ENCODE assay signal across 28 cellular contexts in the genomic region with DNA sequence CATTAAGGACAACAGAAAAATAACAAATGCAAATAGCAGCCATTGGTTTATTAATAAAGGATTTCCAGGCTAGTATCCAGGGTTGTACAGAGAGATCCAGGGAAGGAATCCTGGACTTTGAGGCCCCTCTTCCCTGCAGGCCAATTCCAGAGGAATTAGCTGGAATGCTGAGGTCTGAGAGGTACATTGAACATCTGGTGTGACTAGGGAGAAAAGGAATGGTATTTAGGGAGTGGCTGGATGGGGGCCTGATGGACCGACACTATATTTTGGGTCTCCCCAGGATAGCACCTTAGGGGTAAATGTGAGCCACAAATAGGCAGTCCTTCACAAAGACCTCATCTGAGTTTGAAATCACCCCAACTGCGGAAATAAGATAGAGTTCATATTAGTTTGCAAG.
"Had no signal": no experiment of that assay in that cellular context is flagged by ENCODE, and none has a peak within 500 bp of the region (broad histone marks: within the 10 kb centered on the region; RNA-seq: fewer than 3 reads in every experiment).

No MANE protein-coding gene starts in this region.

- DNase-seq: activated CD4-positive, alpha-beta memory T cell treated with anti-CD3 and anti-CD28 coated beads, Interleukin-2, amount 10 ng/mL, durations not matched to agents 7 days and 5 days; activated CD4-positive, alpha-beta T cell treated with anti-CD3 and anti-CD28 coated beads for 4 hours; activated CD4-positive, alpha-beta T cell treated with anti-CD3 and anti-CD28 coated beads, Interleukin-2, amount 10 ng/mL, durations not matched to agents 7 days and 5 days; activated CD4-positive, alpha-beta T cell treated with anti-CD3 and anti-CD28 coated beads, Interleukin-2, amount 50 U/mL, for 4 hours; activated CD4-positive, CD25-positive, alpha-beta regulatory T cell; activated CD4-positive, CD25-positive, alpha-beta regulatory T cell treated with anti-CD3 and anti-CD28 coated beads, Interleukin-2, amount 50 U/mL, for 72 hours; activated CD8-positive, alpha-beta memory T cell treated with anti-CD3 and anti-CD28 coated beads, Interleukin-2, amount 50 U/mL, for 48 hours; activated gamma-delta T cell; activated naive CD4-positive, alpha-beta T cell; activated naive CD4-positive, alpha-beta T cell treated with anti-CD3 and anti-CD28 coated beads, Interleukin-2, amount 10 ng/mL, durations not matched to agents 7 days and 5 days; activated naive CD8-positive, alpha-beta T cell treated with anti-CD3 and anti-CD28 coated beads, Interleukin-2, amount 10 ng/mL, durations not matched to agents 7 days and 5 days; activated T-cell treated with anti-CD3 and anti-CD28 coated beads for 4 hours; activated T-cell treated with anti-CD3 and anti-CD28 coated beads, Interleukin-2, amount 50 U/mL, for 24 hours; activated T-cell treated with anti-CD3 and anti-CD28 coated beads, Interleukin-2, amount 50 U/mL, for 72 hours; dorsolateral prefrontal cortex; effector memory CD4-positive, alpha-beta T cell; endodermal cell; foreskin fibroblast; gastrocnemius medialis; head of caudate nucleus; T-helper 2 cell had no signal

- H3K4me3 Mint-ChIP-seq: activated CD4-positive, alpha-beta memory T cell treated with anti-CD3 and anti-CD28 coated beads, Interleukin-2, amount 10 ng/mL, durations not matched to agents 7 days and 5 days; activated CD4-positive, alpha-beta T cell treated with anti-CD3 and anti-CD28 coated beads, Interleukin-2, amount 10 ng/mL, durations not matched to agents 7 days and 5 days; activated naive CD4-positive, alpha-beta T cell treated with anti-CD3 and anti-CD28 coated beads, Interleukin-2, amount 10 ng/mL, durations not matched to agents 7 days and 5 days; activated naive CD8-positive, alpha-beta T cell treated with anti-CD3 and anti-CD28 coated beads, Interleukin-2, amount 10 ng/mL, durations not matched to agents 7 days and 5 days; activated T-cell treated with anti-CD3 and anti-CD28 coated beads, Interleukin-2, amount 50 U/mL, for 24 hours; activated T-cell treated with anti-CD3 and anti-CD28 coated beads, Interleukin-2, amount 50 U/mL, for 72 hours; brain; central memory CD8-positive, alpha-beta T cell; dendritic cell treated with granulocyte-macrophage colony-stimulating factor and Interleukin-4, amounts not matched to agents 40 ng/mL and 50 ng/mL, for 4 days; endodermal cell had no signal

- H3K4me1 Mint-ChIP-seq: activated CD4-positive, alpha-beta memory T cell treated with anti-CD3 and anti-CD28 coated beads, Interleukin-2, amount 10 ng/mL, durations not matched to agents 7 days and 5 days; activated CD4-positive, alpha-beta T cell treated with anti-CD3 and anti-CD28 coated beads, Interleukin-2, amount 10 ng/mL, durations not matched to agents 7 days and 5 days; activated naive CD4-positive, alpha-beta T cell treated with anti-CD3 and anti-CD28 coated beads, Interleukin-2, amount 10 ng/mL, durations not matched to agents 7 days and 5 days; activated naive CD8-positive, alpha-beta T cell treated with anti-CD3 and anti-CD28 coated beads, Interleukin-2, amount 10 ng/mL, durations not matched to agents 7 days and 5 days; central memory CD8-positive, alpha-beta T cell had no signal

- H3K4me1 ChIP-seq: ascending aorta, gastrocnemius medialis had no signal

- H3K27ac Mint-ChIP-seq: activated CD4-positive, alpha-beta memory T cell treated with anti-CD3 and anti-CD28 coated beads, Interleukin-2, amount 10 ng/mL, durations not matched to agents 7 days and 5 days; activated CD4-positive, alpha-beta T cell treated with anti-CD3 and anti-CD28 coated beads, Interleukin-2, amount 10 ng/mL, durations not matched to agents 7 days and 5 days; activated naive CD4-positive, alpha-beta T cell treated with anti-CD3 and anti-CD28 coated beads, Interleukin-2, amount 10 ng/mL, durations not matched to agents 7 days and 5 days; activated naive CD4-positive, alpha-beta T cell treated with anti-CD3 and anti-CD28 coated beads, Interleukin-2, amount 50 U/mL, for 72 hours; activated naive CD8-positive, alpha-beta T cell treated with anti-CD3 and anti-CD28 coated beads, Interleukin-2, amount 10 ng/mL, durations not matched to agents 7 days and 5 days; activated T-cell treated with anti-CD3 and anti-CD28 coated beads, Interleukin-2, amount 50 U/mL, for 24 hours; brain; dendritic cell treated with granulocyte-macrophage colony-stimulating factor and Interleukin-4, amounts not matched to agents 40 ng/mL and 50 ng/mL, for 4 days; endodermal cell had no signal

- H3K4me3 ChIP-seq: ascending aorta, coronary artery, dorsolateral prefrontal cortex, gastrocnemius medialis had no signal

- H3K36me3 ChIP-seq: ascending aorta, gastrocnemius medialis had no signal

- H3K36me3 Mint-ChIP-seq: activated naive CD4-positive, alpha-beta T cell treated with anti-CD3 and anti-CD28 coated beads, Interleukin-2, amount 10 ng/mL, durations not matched to agents 7 days and 5 days; activated naive CD8-positive, alpha-beta T cell treated with anti-CD3 and anti-CD28 coated beads, Interleukin-2, amount 10 ng/mL, durations not matched to agents 7 days and 5 days; brain had no signal

- H3K27me3 ChIP-seq: ascending aorta had no signal

- H3K9me3 ChIP-seq: ascending aorta, gastrocnemius medialis had no signal

- H3K9me3 Mint-ChIP-seq: activated CD4-positive, alpha-beta memory T cell treated with anti-CD3 and anti-CD28 coated beads, Interleukin-2, amount 10 ng/mL, durations not matched to agents 7 days and 5 days; activated CD4-positive, alpha-beta T cell treated with anti-CD3 and anti-CD28 coated beads, Interleukin-2, amount 10 ng/mL, durations not matched to agents 7 days and 5 days; activated naive CD4-positive, alpha-beta T cell treated with anti-CD3 and anti-CD28 coated beads, Interleukin-2, amount 10 ng/mL, durations not matched to agents 7 days and 5 days; activated naive CD4-positive, alpha-beta T cell treated with anti-CD3 and anti-CD28 coated beads, Interleukin-2, amount 50 U/mL, for 72 hours; activated naive CD8-positive, alpha-beta T cell treated with anti-CD3 and anti-CD28 coated beads, Interleukin-2, amount 10 ng/mL, durations not matched to agents 7 days and 5 days; activated T-cell treated with anti-CD3 and anti-CD28 coated beads, Interleukin-2, amount 50 U/mL, for 24 hours; dendritic cell treated with granulocyte-macrophage colony-stimulating factor and Interleukin-4, amounts not matched to agents 40 ng/mL and 50 ng/mL, for 4 days; endodermal cell had no signal

- ATAC-seq: activated naive CD4-positive, alpha-beta T cell treated with anti-CD3 and anti-CD28 coated beads, Interleukin-2, amount 50 U/mL, for 72 hours; activated T-cell treated with anti-CD3 and anti-CD28 coated beads, Interleukin-2, amount 50 U/mL, for 72 hours; esophagus mucosa; gastrocnemius medialis had no signal

- H3K27ac ChIP-seq: ascending aorta, coronary artery, dorsolateral prefrontal cortex, gastrocnemius medialis had no signal
